31 cellular contexts compared by ENCODE assay signal in genomic region chr4:57305836-57306235, GRCh38.
DNase-seq lines count a peak whose midpoint lies in the region; FAIRE-seq and TF ChIP-seq lines count a peak whose summit lies in the region.
"Had no signal": no experiment of that assay in that cellular context is flagged by ENCODE, and none has a peak within 500 bp of the region (broad histone marks: within the 10 kb centered on the region; RNA-seq: fewer than 3 reads in every experiment).

No MANE protein-coding gene starts in this region.

- no peak for TF ChIP-seq POLR2A in esophagus muscularis mucosa (IDR thresholded peaks at IDR 0.05; ENCODE audit: low read depth)

- H3K79me2 ChIP-seq in trophoblast cell (ENCODE audit: control insufficient read depth, insufficient read depth, low read length, poor library complexity), result no peaks in the 10 kb centered on the region
- no peaks in the 10 kb centered on the region for H3K79me2 ChIP-seq in Karpas-422 (ENCODE audit: low read length)

- H3K14ac ChIP-seq in trophoblast cell (ENCODE audit: low read length), result no peak overlapping the region

- no peak overlapping the region for H4K91ac ChIP-seq in trophoblast cell (ENCODE audit: low read depth, low read length)

- no peak overlapping the region for H2BK120ac ChIP-seq in trophoblast cell (ENCODE audit: insufficient read depth, low read length, poor library complexity)

- no peaks in the 10 kb centered on the region for H3K4me1 ChIP-seq in esophagus muscularis mucosa
- peaks cover 4 to 6% of the 10 kb centered on the region in 2 experiments for H3K4me1 ChIP-seq in trophoblast cell (ENCODE audit: control insufficient read depth in 1 of 2, insufficient read depth in 2 of 2, low read length in 2 of 2)
- no peaks in the 10 kb centered on the region for H3K4me1 ChIP-seq in Karpas-422 (ENCODE audit: low read length)
- H3K4me1 ChIP-seq: A549; BE2C; BLaER1; BLaER1 treated with 17β-estradiol and CSF1 and Interleukin-3, amounts not matched to agents 10 nM and 100 nM; Caco-2 had no signal

- no peaks in the 10 kb centered on the region for H3K36me3 ChIP-seq in esophagus muscularis mucosa
- H3K36me3 ChIP-seq in trophoblast cell (ENCODE audit: control insufficient read depth in 1 of 2, insufficient read depth in 2 of 2, low read length in 2 of 2), result no peaks in the 10 kb centered on the region
- no peaks in the 10 kb centered on the region for H3K36me3 ChIP-seq in Karpas-422 (ENCODE audit: insufficient read depth, low read length)
- H3K36me3 ChIP-seq: BE2C; BLaER1; BLaER1 treated with 17β-estradiol and CSF1 and Interleukin-3, amounts not matched to agents 10 nM and 100 nM had no signal

- H2AK5ac ChIP-seq in trophoblast cell (ENCODE audit: low read length), result no peak overlapping the region

- H3K4me3 ChIP-seq in esophagus muscularis mucosa (no peak overlapping the region), trophoblast cell (ENCODE audit: low read depth, low read length) (no peak overlapping the region), Karpas-422 (ENCODE audit: low read length) (no peak overlapping the region)
- H3K4me3 ChIP-seq: A549; BLaER1; BLaER1 treated with 17β-estradiol and CSF1 and Interleukin-3, amounts not matched to agents 10 nM and 100 nM had no signal

- TF ChIP-seq CTCF in esophagus muscularis mucosa (IDR thresholded peaks at IDR 0.05), result no peak

- no peaks in the 10 kb centered on the region for H3K9me2 ChIP-seq in Karpas-422 (replicated peaks; ENCODE audit: insufficient read depth, low read length)

- TF ChIP-seq EP300 in esophagus muscularis mucosa (IDR thresholded peaks at IDR 0.05), result no peak

- H4K8ac ChIP-seq in trophoblast cell (ENCODE audit: low read depth, low read length), result no peak overlapping the region

- WGBS in esophagus muscularis mucosa, result 95% methylated on average over 5 of the region's 5 CpGs
- WGBS in trophoblast cell (ENCODE audit: extremely low coverage, insufficient coverage, insufficient read length), result no CpG with 5 or more reads among the region's 5 CpGs

- no peak for FAIRE-seq in GM19239 (lab: Jason Lieb, UNC)
- FAIRE-seq: A204.1, A549, D721Med had no signal

- H2AFZ ChIP-seq in trophoblast cell (ENCODE audit: insufficient read depth, low read length, poor library complexity) (no peak overlapping the region), Karpas-422 (ENCODE audit: low read length) (no peak overlapping the region)

- no peak overlapping the region for H2BK12ac ChIP-seq in trophoblast cell (ENCODE audit: low read length)

- H3K27me3 ChIP-seq in esophagus muscularis mucosa (no peaks in the 10 kb centered on the region), trophoblast cell (ENCODE audit: insufficient read depth, low read length) (no peaks in the 10 kb centered on the region), Karpas-422 (ENCODE audit: low read length) (no peaks in the 10 kb centered on the region)
- H3K27me3 ChIP-seq: BE2C; BLaER1; BLaER1 treated with 17β-estradiol and CSF1 and Interleukin-3, amounts not matched to agents 10 nM and 100 nM had no signal

- H3K79me1 ChIP-seq in trophoblast cell (ENCODE audit: low read length), result no peaks in the 10 kb centered on the region

- H3K4ac ChIP-seq in trophoblast cell (ENCODE audit: low read depth, low read length), result no peak overlapping the region

- no peak overlapping the region for H3K18ac ChIP-seq in trophoblast cell (ENCODE audit: low read length)

- no peaks in the 10 kb centered on the region for H3K9me3 ChIP-seq in esophagus muscularis mucosa
- peaks cover 2% of the 10 kb centered on the region for H3K9me3 ChIP-seq in trophoblast cell (ENCODE audit: insufficient read depth, low read depth, low read length)
- no peaks in the 10 kb centered on the region for H3K9me3 ChIP-seq in Karpas-422 (ENCODE audit: low read length)
- H3K9me3 ChIP-seq: A549, BE2C, BLaER1, Caco-2 had no signal

- no peaks in the 10 kb centered on the region for H4K20me1 ChIP-seq in Karpas-422 (ENCODE audit: insufficient read depth, low read depth, low read length)
- H4K20me1 ChIP-seq: BLaER1; BLaER1 treated with 17β-estradiol and CSF1 and Interleukin-3, amounts not matched to agents 10 nM and 100 nM had no signal

- H4K12ac ChIP-seq in trophoblast cell (ENCODE audit: low read depth, low read length), result no peak overlapping the region

- H3K9ac ChIP-seq in trophoblast cell (ENCODE audit: low read length), result no peak overlapping the region
- no peak overlapping the region for H3K9ac ChIP-seq in Karpas-422 (ENCODE audit: low read length)
- H3K9ac ChIP-seq: BLaER1; BLaER1 treated with 17β-estradiol and CSF1 and Interleukin-3, amounts not matched to agents 10 nM and 100 nM had no signal

- no peak overlapping the region for H2BK5ac ChIP-seq in trophoblast cell (ENCODE audit: low read depth, low read length, poor library complexity)

- no peak overlapping the region for H3K23ac ChIP-seq in trophoblast cell (ENCODE audit: low read length)

- DNase-seq in esophagus muscularis mucosa (ENCODE audit: extremely low spot score), result peak; percentile 24
- DNase-seq in trophoblast cell, result peak; percentile 83 to 88
- DNase-seq in Karpas-422, result no peak
- no peak for DNase-seq in GM19239 (ENCODE audit: insufficient read length, low spot score)
- DNase-seq: 8988T; ACHN; AML-193; BE2C; C1 segment of cervical spinal cord; Caco-2; Calu3; CD4-positive, alpha-beta memory T cell; CD4-positive, alpha-beta T cell; CD4-positive, CD25-positive, alpha-beta regulatory T cell; CD8-positive, alpha-beta memory T cell; CD8-positive, alpha-beta T cell; COR-L47; DMS 273 treated with DMSO at 0.1 percent for 48 hours; DMS153; DMS53; DMS79; DMS79 treated with DMSO at 0.1 percent for 48 hours; DND-41; EL had no signal

- H3K27ac ChIP-seq in esophagus muscularis mucosa (replicated peaks in 1 of 4), result no peak overlapping the region
- no peak overlapping the region for H3K27ac ChIP-seq in trophoblast cell (ENCODE audit: low read depth, low read length)
- H3K27ac ChIP-seq in Karpas-422 (ENCODE audit: low read length), result no peak overlapping the region
- H3K27ac ChIP-seq: 22Rv1; A549; BLaER1; BLaER1 treated with 17β-estradiol and CSF1 and Interleukin-3, amounts not matched to agents 10 nM and 100 nM; C4-2B had no signal

- H3K4me2 ChIP-seq in trophoblast cell (ENCODE audit: low read length) (no peak overlapping the region), Karpas-422 (ENCODE audit: low read depth, low read length, poor library complexity, severe bottlenecking) (no peak overlapping the region)
- H3K4me2 ChIP-seq: A549; BLaER1; BLaER1 treated with 17β-estradiol and CSF1 and Interleukin-3, amounts not matched to agents 10 nM and 100 nM had no signal

- intact Hi-C loops in esophagus muscularis mucosa (cut with DNase I), result no loop called here

Comparison
In these comparisons a context has a peak if more than half of its experiments do, and no peak if none do; other contexts are left out.
1. DNase-seq: peak in esophagus muscularis mucosa (single experiment) and trophoblast cell (2 of 2); none in Karpas-422 (single experiment) and GM19239 (single experiment).